Comparison of ENCODE assay signal across 1 cellular context in the genomic region with DNA sequence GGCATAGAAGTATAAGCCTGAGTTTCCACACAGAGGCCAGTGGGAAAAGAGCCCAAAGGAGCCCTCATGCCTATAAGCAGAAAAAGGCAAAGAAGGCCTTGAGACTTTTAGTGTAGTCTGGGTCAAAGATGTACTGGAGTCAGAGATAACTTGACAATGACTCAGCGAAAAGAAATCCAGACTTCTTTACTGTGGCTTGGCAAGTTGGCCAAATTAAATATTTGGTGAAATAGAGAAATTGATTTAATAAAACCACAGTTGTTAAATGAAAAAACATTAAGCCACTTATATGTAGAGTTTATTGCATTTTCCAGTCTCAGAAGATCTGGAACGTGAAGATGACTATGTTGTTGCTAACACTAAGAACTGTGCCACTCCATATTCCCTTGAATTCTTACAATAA.
TF ChIP-seq lines count a peak whose summit lies in the region.

No MANE protein-coding gene starts in this region.

TF ChIP-seq in SK-N-SH, 30 proteins besides CTCF, POLR2A, EP300 and RAD21 (continued from another document):
- TF ChIP-seq, protein P1, sequence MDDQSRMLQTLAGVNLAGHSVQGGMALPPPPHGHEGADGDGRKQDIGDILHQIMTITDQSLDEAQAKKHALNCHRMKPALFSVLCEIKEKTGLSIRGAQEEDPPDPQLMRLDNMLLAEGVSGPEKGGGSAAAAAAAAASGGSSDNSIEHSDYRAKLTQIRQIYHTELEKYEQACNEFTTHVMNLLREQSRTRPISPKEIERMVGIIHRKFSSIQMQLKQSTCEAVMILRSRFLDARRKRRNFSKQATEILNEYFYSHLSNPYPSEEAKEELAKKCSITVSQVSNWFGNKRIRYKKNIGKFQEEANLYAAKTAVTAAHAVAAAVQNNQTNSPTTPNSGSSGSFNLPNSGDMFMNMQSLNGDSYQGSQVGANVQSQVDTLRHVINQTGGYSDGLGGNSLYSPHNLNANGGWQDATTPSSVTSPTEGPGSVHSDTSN (IDR thresholded peaks at IDR 0.05), result peak; percentile 58; the same call in 1 of the 2 replicates
- TF ChIP-seq ELF1 (IDR thresholded peaks at IDR 0.05) (no peak), YY1 (IDR thresholded peaks at IDR 0.05; ENCODE audit: low read depth) (no peak), REST (IDR thresholded peaks at IDR 0.05; ENCODE audit: low read depth, low read length) (no peak), EZH2phosphoT487 (IDR thresholded peaks at IDR 0.05; ENCODE audit: borderline replicate concordance, low read depth) (no peak)
